8 cellular contexts compared by ENCODE assay signal in the genomic region with DNA sequence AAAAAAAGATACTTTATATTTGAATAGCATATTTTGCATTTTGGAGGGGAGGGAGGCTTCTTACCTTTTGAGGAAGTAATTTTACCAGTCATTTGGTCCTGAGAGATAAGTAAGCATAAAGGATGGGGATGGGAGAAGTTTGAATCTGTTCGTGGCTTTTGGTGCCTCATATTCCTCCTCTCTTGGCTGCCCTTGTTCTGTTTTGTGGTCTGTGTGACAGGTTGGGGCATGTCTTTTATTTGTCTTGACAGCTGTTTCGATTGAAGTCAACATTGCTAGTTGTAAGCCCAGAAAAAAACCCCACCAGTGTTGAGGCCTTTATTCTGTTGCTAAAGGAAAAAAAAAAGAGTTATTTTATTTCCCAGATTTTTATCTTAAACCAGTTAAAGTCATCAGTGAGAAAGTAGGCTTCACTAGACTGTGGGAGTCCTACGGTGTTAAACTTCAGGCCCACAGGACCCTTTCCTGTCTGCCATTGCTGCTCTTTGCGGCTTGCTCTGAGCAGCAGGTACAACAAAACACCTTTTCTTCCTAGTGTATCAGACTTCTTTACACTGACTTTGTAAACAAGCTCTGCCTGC. TPM values are rescaled to one million over a fixed set of nuclear protein-coding genes. Genes with fewer than 3 reads are reported as not detected.
A peak's percentile ranks its signal among the peaks of the same experiment; 100 is the strongest.
DNase-seq lines count a peak whose midpoint lies in the region; ATAC-seq, FAIRE-seq and TF ChIP-seq lines count a peak whose summit lies in the region.

No MANE protein-coding gene starts in this region.

- ATAC-seq in HG02642 (IDR thresholded peaks at IDR 0.05; ENCODE audit: poor library complexity, unreplicated experiment): peak; percentile 59
- ATAC-seq in psoas muscle: peak in 3 of 4 donors; percentile 21 to 70 (median 31)
- no peak for ATAC-seq in GM21619 (IDR thresholded peaks at IDR 0.05; ENCODE audit: unreplicated experiment)

- H3K9me3 ChIP-seq in psoas muscle: no peaks in the 10 kb centered on the region

- no peak for TF ChIP-seq CTCF in psoas muscle (IDR thresholded peaks at IDR 0.05)
- TF ChIP-seq CTCF in coronary artery (IDR thresholded peaks at IDR 0.05): no peak

- FAIRE-seq in GM18507 (lab: Jason Lieb, UNC) (peak; percentile 75), urothelium cell line (lab: Jason Lieb, UNC) (no peak)

- H3K9me3 Mint-ChIP-seq in activated naive CD4-positive, alpha-beta T cell treated with anti-CD3 and anti-CD28 coated beads, Interleukin-2, amount 50 U/mL, for 24 hours: no peaks in the 10 kb centered on the region

- H3K27ac ChIP-seq in psoas muscle (peak overlapping the region; percentile 92), coronary artery (peak overlapping the region in 1 of 2 donors; percentile 6)

- peaks cover 83% of the 10 kb centered on the region for H3K4me1 ChIP-seq in psoas muscle

- peak overlapping the region; percentile 73 for H3K4me3 Mint-ChIP-seq in activated naive CD4-positive, alpha-beta T cell treated with anti-CD3 and anti-CD28 coated beads, Interleukin-2, amount 50 U/mL, for 24 hours

- peaks cover 0 to 81% of the 10 kb centered on the region in 2 donors for H3K36me3 ChIP-seq in psoas muscle (ENCODE audit: insufficient read depth in 1 of 2, low read depth in 1 of 2)

- intact Hi-C loops in psoas muscle (cut with DNase I): no loop called here

- peaks cover 18% of the 10 kb centered on the region for H3K36me3 Mint-ChIP-seq in activated naive CD4-positive, alpha-beta T cell treated with anti-CD3 and anti-CD28 coated beads, Interleukin-2, amount 50 U/mL, for 24 hours

- 39 to 43% (median 40%) methylated on average over 4 of the region's 4 CpGs for WGBS in psoas muscle, 3 donors

- DNase-seq in GM18507 (ENCODE audit: extremely low spot score, insufficient read length, low read depth) (no peak), NCI-H345 treated with DMSO at 0.1 percent for 48 hours (lab: John Stamatoyannopoulos, UW; ENCODE audit: unreplicated experiment) (peak; percentile 34), psoas muscle (no peak), urothelium cell line (ENCODE audit: low spot score) (no peak), coronary artery (ENCODE audit: low spot score) (no peak)

- no peaks in the 10 kb centered on the region for H3K27me3 ChIP-seq in psoas muscle (ENCODE audit: insufficient read depth in 3 of 3, low read length in 2 of 3)

- peaks cover 67% of the 10 kb centered on the region for H3K4me1 Mint-ChIP-seq in activated naive CD4-positive, alpha-beta T cell treated with anti-CD3 and anti-CD28 coated beads, Interleukin-2, amount 50 U/mL, for 24 hours

- H3K4me3 ChIP-seq in psoas muscle (peak overlapping the region; percentile 45), coronary artery (no peak overlapping the region)

- H3K27me3 Mint-ChIP-seq in activated naive CD4-positive, alpha-beta T cell treated with anti-CD3 and anti-CD28 coated beads, Interleukin-2, amount 50 U/mL, for 24 hours: no peaks in the 10 kb centered on the region

- H3K27ac Mint-ChIP-seq in activated naive CD4-positive, alpha-beta T cell treated with anti-CD3 and anti-CD28 coated beads, Interleukin-2, amount 50 U/mL, for 24 hours: peak overlapping the region; percentile 76

RNA-seq across cellular contexts. Expression of a gene that starts 11.4 kb away (rescaled TPM):
- 100 to 1,000 TPM in 1 of 4 donors, 10 to 100 TPM in 3; 25.6 to 217 (median 70.5) TPM for total RNA-seq in psoas muscle
- polyA plus RNA-seq in psoas muscle: 10 to 100 TPM in 2 of 3 donors, 1 to 10 TPM in 1; 9.2 to 55.2 (median 36.4) TPM

RNA-seq across cellular contexts. Expression of a gene that starts 30.5 kb away (rescaled TPM):
- total RNA-seq in psoas muscle: 10 to 100 TPM; 28.0 to 65.0 (median 31.0) TPM
- 10 to 100 TPM; 13.0 to 31.7 (median 22.6) TPM for polyA plus RNA-seq in psoas muscle

RNA-seq across cellular contexts. Expression of a gene that starts 35.0 kb away (rescaled TPM):
- total RNA-seq in psoas muscle: 10 to 100 TPM in 2 of 4 donors, 1 to 10 TPM in 2; 7.9 to 12.6 (median 9.9) TPM
- 10 to 100 TPM in 1 of 3 donors, 1 to 10 TPM in 2; 5.8 to 16.3 (median 9.5) TPM for polyA plus RNA-seq in psoas muscle

RNA-seq across cellular contexts. Expression of a gene that starts 35.1 kb away (rescaled TPM):
- total RNA-seq in psoas muscle: 10 to 100 TPM; 19.9 to 31.4 (median 26.6) TPM
- 10 to 100 TPM; 18.9 to 45.1 (median 20.4) TPM for polyA plus RNA-seq in psoas muscle

RNA-seq across cellular contexts. Expression of a gene that starts 39.8 kb away (rescaled TPM):
- not detected for total RNA-seq in psoas muscle
- under 1 TPM; 0.03 to 0.08 (median 0.05) TPM for polyA plus RNA-seq in psoas muscle
